Comparison of ENCODE assay signal across 1 cellular context in the genomic region with DNA sequence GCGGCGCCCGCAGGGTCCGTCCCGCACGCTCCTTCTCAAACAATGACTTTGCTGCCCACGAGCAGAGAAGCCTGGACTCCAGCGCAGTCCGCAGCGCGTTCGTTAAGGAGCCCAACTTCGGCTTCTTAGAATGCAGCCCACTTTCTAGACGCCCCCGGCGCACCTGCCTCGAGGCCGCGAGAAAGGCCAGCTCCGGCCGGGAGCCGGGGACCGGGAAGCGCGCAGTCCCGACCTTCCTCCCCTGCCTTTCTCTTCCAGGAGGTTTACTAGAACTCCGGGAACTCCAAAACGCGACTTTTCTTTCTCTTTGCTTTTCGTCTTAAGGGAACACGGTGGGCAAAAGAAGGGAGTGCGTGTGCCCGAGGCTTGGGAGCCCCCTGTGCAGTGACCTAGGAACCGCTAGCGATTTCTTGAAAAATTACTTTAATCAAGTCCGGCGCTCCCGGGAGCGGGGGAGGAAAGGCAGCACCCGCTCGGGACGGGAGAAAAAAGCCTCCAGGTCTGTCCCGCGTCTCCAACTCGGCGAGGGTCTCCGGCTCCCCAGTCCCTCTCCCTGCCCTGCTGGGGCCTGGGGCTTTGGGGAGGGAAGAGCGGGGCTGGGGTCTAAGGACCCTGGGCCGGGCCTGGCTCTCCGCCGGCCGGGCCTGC.
TF ChIP-seq lines count a peak whose summit lies in the region.

No MANE protein-coding gene starts in this region.

TF ChIP-seq in HepG2, 621 proteins besides CTCF, POLR2A, EP300 and RAD21 (continued from another document):
- no peak for TF ChIP-seq REST (IDR thresholded peaks at IDR 0.05; ENCODE audit: borderline replicate concordance in 1 of 2, low read depth in 1 of 2, low read length in 2 of 2)
- peak; percentile 48; the same call in 1 of the 2 replicates for TF ChIP-seq SALL1 (CRISPR knock-in tag; IDR thresholded peaks at IDR 0.05)
- no peak for TF ChIP-seq BRD4 (CRISPR knock-in tag; IDR thresholded peaks at IDR 0.05)
- TF ChIP-seq, protein P1, sequence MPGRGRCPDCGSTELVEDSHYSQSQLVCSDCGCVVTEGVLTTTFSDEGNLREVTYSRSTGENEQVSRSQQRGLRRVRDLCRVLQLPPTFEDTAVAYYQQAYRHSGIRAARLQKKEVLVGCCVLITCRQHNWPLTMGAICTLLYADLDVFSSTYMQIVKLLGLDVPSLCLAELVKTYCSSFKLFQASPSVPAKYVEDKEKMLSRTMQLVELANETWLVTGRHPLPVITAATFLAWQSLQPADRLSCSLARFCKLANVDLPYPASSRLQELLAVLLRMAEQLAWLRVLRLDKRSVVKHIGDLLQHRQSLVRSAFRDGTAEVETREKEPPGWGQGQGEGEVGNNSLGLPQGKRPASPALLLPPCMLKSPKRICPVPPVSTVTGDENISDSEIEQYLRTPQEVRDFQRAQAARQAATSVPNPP (CRISPR knock-in tag; IDR thresholded peaks at IDR 0.05) = no peak
- TF ChIP-seq, protein P2, sequence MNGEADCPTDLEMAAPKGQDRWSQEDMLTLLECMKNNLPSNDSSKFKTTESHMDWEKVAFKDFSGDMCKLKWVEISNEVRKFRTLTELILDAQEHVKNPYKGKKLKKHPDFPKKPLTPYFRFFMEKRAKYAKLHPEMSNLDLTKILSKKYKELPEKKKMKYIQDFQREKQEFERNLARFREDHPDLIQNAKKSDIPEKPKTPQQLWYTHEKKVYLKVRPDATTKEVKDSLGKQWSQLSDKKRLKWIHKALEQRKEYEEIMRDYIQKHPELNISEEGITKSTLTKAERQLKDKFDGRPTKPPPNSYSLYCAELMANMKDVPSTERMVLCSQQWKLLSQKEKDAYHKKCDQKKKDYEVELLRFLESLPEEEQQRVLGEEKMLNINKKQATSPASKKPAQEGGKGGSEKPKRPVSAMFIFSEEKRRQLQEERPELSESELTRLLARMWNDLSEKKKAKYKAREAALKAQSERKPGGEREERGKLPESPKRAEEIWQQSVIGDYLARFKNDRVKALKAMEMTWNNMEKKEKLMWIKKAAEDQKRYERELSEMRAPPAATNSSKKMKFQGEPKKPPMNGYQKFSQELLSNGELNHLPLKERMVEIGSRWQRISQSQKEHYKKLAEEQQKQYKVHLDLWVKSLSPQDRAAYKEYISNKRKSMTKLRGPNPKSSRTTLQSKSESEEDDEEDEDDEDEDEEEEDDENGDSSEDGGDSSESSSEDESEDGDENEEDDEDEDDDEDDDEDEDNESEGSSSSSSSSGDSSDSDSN (CRISPR knock-in tag; IDR thresholded peaks at IDR 0.05) = peak; percentile 75
- TF ChIP-seq, protein P3, sequence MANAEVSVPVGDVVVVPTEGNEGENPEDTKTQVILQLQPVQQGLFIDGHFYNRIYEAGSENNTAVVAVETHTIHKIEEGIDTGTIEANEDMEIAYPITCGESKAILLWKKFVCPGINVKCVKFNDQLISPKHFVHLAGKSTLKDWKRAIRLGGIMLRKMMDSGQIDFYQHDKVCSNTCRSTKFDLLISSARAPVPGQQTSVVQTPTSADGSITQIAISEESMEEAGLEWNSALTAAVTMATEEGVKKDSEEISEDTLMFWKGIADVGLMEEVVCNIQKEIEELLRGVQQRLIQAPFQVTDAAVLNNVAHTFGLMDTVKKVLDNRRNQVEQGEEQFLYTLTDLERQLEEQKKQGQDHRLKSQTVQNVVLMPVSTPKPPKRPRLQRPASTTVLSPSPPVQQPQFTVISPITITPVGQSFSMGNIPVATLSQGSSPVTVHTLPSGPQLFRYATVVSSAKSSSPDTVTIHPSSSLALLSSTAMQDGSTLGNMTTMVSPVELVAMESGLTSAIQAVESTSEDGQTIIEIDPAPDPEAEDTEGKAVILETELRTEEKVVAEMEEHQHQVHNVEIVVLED (CRISPR knock-in tag; IDR thresholded peaks at IDR 0.05; ENCODE audit: borderline replicate concordance) = no peak
- TF ChIP-seq NPAS2 (CRISPR knock-in tag; IDR thresholded peaks at IDR 0.05; ENCODE audit: borderline replicate concordance) = no peak
- TF ChIP-seq ZNF225 (CRISPR knock-in tag; IDR thresholded peaks at IDR 0.05) = peak; percentile 37; the same call in 1 of the 2 replicates
- TF ChIP-seq U2AF1 (optimal IDR thresholded peaks at IDR 0.05; ENCODE audit: low read depth, low read length) = no peak
- TF ChIP-seq ZBTB8A (CRISPR knock-in tag; IDR thresholded peaks at IDR 0.05; ENCODE audit: borderline replicate concordance, low read depth) = no peak
- TF ChIP-seq PHF8 (CRISPR knock-in tag; IDR thresholded peaks at IDR 0.05) = peak; percentile 58
- no peak for TF ChIP-seq ZUFSP (CRISPR knock-in tag; IDR thresholded peaks at IDR 0.05; ENCODE audit: borderline replicate concordance)
- peak; percentile 82 for TF ChIP-seq POLR2G (IDR thresholded peaks at IDR 0.05; ENCODE audit: low read depth, low read length)
- TF ChIP-seq SRF (IDR thresholded peaks at IDR 0.05; ENCODE audit: low read depth, low read length) = no peak
- no peak for TF ChIP-seq ZNF468 (CRISPR knock-in tag; IDR thresholded peaks at IDR 0.05)
- TF ChIP-seq HNF4G (IDR thresholded peaks at IDR 0.05; ENCODE audit: borderline replicate concordance, low read depth, low read length) = no peak
- no peak for TF ChIP-seq HNF4G (CRISPR knock-in tag; IDR thresholded peaks at IDR 0.05; ENCODE audit: borderline replicate concordance, low read depth)
- TF ChIP-seq TAF1 (CRISPR knock-in tag; IDR thresholded peaks at IDR 0.05) = peak; percentile 28; the same call in 1 of the 2 replicates
- TF ChIP-seq CBX2 (IDR thresholded peaks at IDR 0.05; ENCODE audit: low read depth, low read length) = no peak
- TF ChIP-seq CBX2 (CRISPR knock-in tag; IDR thresholded peaks at IDR 0.05; ENCODE audit: low read depth) = 0 out of 2 replicates have a peak, but pooled peaks have one; percentile 68
- no peak for TF ChIP-seq KDM5A (IDR thresholded peaks at IDR 0.05; ENCODE audit: borderline replicate concordance, low read length)
- TF ChIP-seq SP2 (CRISPR knock-in tag; IDR thresholded peaks at IDR 0.05) = no peak
- TF ChIP-seq HES4 (CRISPR knock-in tag; IDR thresholded peaks at IDR 0.05; ENCODE audit: borderline replicate concordance) = no peak
- TF ChIP-seq NFYB (CRISPR knock-in tag; IDR thresholded peaks at IDR 0.05) = no peak
- no peak for TF ChIP-seq ZNF781 (CRISPR knock-in tag; IDR thresholded peaks at IDR 0.05; ENCODE audit: borderline replicate concordance, not compliant biosample characterization)
- TF ChIP-seq SOX5 (CRISPR knock-in tag; IDR thresholded peaks at IDR 0.05; ENCODE audit: borderline replicate concordance) = no peak
- TF ChIP-seq, protein P4, sequence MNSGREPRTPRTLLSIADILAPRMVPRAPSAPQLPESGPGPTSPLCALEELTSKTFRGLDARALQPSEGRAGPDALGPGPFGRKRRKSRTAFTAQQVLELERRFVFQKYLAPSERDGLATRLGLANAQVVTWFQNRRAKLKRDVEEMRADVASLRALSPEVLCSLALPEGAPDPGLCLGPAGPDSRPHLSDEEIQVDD (CRISPR knock-in tag; IDR thresholded peaks at IDR 0.05; ENCODE audit: borderline replicate concordance) = no peak
- no peak for TF ChIP-seq NFAT5 (CRISPR knock-in tag; IDR thresholded peaks at IDR 0.05)
- TF ChIP-seq NRL (CRISPR knock-in tag; IDR thresholded peaks at IDR 0.05; ENCODE audit: borderline replicate concordance) = no peak
- TF ChIP-seq MYC (CRISPR knock-in tag; IDR thresholded peaks at IDR 0.05; ENCODE audit: borderline replicate concordance) = peak; percentile 32; the same call in 1 of the 2 replicates
- TF ChIP-seq MED8 (CRISPR knock-in tag; IDR thresholded peaks at IDR 0.05; ENCODE audit: insufficient replicate concordance) = peak; percentile 25
- TF ChIP-seq KLF16 (CRISPR knock-in tag; IDR thresholded peaks at IDR 0.05) = 0 out of 4 replicates have a peak, but pooled peaks of 1 of the 2 experiments have one; percentile 16
